In genomic region chrX:47623540-47624027, GRCh38 we compare ENCODE assay signal across 8 cellular contexts. TPM values are rescaled to one million over a fixed set of nuclear protein-coding genes. Genes with fewer than 3 reads are reported as not detected.
DNase-seq lines count a peak whose midpoint lies in the region; ATAC-seq, FAIRE-seq and TF ChIP-seq lines count a peak whose summit lies in the region.

No MANE protein-coding gene starts in this region.

- no TSS peak for BruUV-seq in Calu3 (replicated peaks; lab: Mats Ljungman, UMichigan)

- H3K27me3 ChIP-seq in bronchial epithelial cell (ENCODE audit: control insufficient read depth, insufficient read depth, low read length), result no peaks in the 10 kb centered on the region

- no peak for FAIRE-seq in bronchial epithelial cell (lab: Jason Lieb, UNC)

- H3K27ac Mint-ChIP-seq in Calu3 (ENCODE audit: unreplicated experiment), result no peak overlapping the region

- no peaks in the 10 kb centered on the region for H3K36me3 ChIP-seq in bronchial epithelial cell (ENCODE audit: control insufficient read depth, insufficient read depth, low read length)

- peak overlapping the region; percentile 74 for H3K4me3 Mint-ChIP-seq in Calu3 (ENCODE audit: low read depth, unreplicated experiment)

- H3K36me3 Mint-ChIP-seq in Calu3 (ENCODE audit: insufficient read depth, unreplicated experiment), result peaks cover 15% of the 10 kb centered on the region

- peaks cover 8% of the 10 kb centered on the region for H3K4me1 Mint-ChIP-seq in Calu3 (ENCODE audit: low read depth, unreplicated experiment)

- TF ChIP-seq CTCF in Calu3 (IDR thresholded peaks at IDR 0.05; ENCODE audit: unreplicated experiment) (no peak), bronchial epithelial cell (IDR thresholded peaks at IDR 0.05; ENCODE audit: insufficient read depth, low read length, severe bottlenecking) (no peak)

- H3K9me3 Mint-ChIP-seq in Calu3 (ENCODE audit: low read depth, unreplicated experiment), result no peaks in the 10 kb centered on the region

- peak overlapping the region; percentile 16 for H3K4me3 ChIP-seq in bronchial epithelial cell (ENCODE audit: low read depth, low read length)

- CTCF ChIA-PET in Calu3 (lab: Charles Lee), result interaction anchor here (0.5 kb wide), 1 partner anchor 280 kb away, joined by 3 read pairs; no protein-coding TSS in a partner anchor

- intact Hi-C loops in Calu3 (cut with micrococcal nuclease; ENCODE audit: unreplicated experiment), result loop anchor here (10.0 kb wide), 1 partner anchor 59 kb away; the partner anchor contains the start of gene ARAF

- DNase-seq in Calu3 (peak; percentile 69), NCI-H1105 (lab: John Stamatoyannopoulos, UW) (peak; percentile 69), T-helper 1 cell (peak in 4 of 5 donors; percentile 18 to 30 (median 23)), bronchial epithelial cell (ENCODE audit: low read depth) (peak; percentile 52), iPS-NIHi7 (ENCODE audit: extremely low spot score) (peak; percentile 81)
- DNase-seq in stimulated activated CD4-positive, alpha-beta T cell treated with anti-CD3 and anti-CD28 coated beads, Interleukin-15, amount 100 ng/mL, for 24 hours, result peak; percentile 60

- no peak for ATAC-seq in HG03196 (IDR thresholded peaks at IDR 0.05; ENCODE audit: unreplicated experiment)
- no peak for ATAC-seq in HG02759 (IDR thresholded peaks at IDR 0.05; ENCODE audit: unreplicated experiment)

- peaks cover 40% of the 10 kb centered on the region for H3K27me3 Mint-ChIP-seq in Calu3 (ENCODE audit: unreplicated experiment)

RNA-seq across cellular contexts. Expression of gene SYN1, which starts 3.9 kb away (rescaled TPM):
- total RNA-seq in Calu3 (2022) (0.21 TPM in 1 of 2 replicates, not detected in the other), bronchial epithelial cell (0.26 TPM in 1 of 2 replicates, not detected in the other)

RNA-seq across cellular contexts. Expression of gene CFP, which starts 6.1 kb away (rescaled TPM):
- total RNA-seq in Calu3 (2022), result 1.2 and 1.4 TPM in 2 replicates
- total RNA-seq in bronchial epithelial cell, result under 0.01 and 0.26 TPM in 2 replicates

RNA-seq across cellular contexts. Expression of gene ELK1, which starts 26.8 kb away (rescaled TPM):
- total RNA-seq in Calu3 (2022), result 42.4 and 43.9 TPM in 2 replicates
- total RNA-seq in bronchial epithelial cell, result 8.4 and 9.5 TPM in 2 replicates

RNA-seq across cellular contexts. Expression of gene UXT, which starts 35.4 kb away (rescaled TPM):
- total RNA-seq in Calu3 (2022), result 112 and 116 TPM in 2 replicates
- 109 and 144 TPM in 2 replicates for total RNA-seq in bronchial epithelial cell

RNA-seq across cellular contexts. Expression of gene TIMP1, which starts 41.3 kb away (rescaled TPM):
- 143 and 188 TPM in 2 replicates for total RNA-seq in Calu3 (2022)
- total RNA-seq in bronchial epithelial cell, result 32.0 and 57.1 TPM in 2 replicates

Comparison
In these comparisons a context has a peak if more than half of its experiments do, and no peak if none do; other contexts are left out.
1. DNase-seq: peak in every context shown above with its lines; median percentile 81 in iPS-NIHi7; 69 in Calu3; 69 in NCI-H1105; 60 in stimulated activated CD4-positive, alpha-beta T cell treated with anti-CD3 and anti-CD28 coated beads, Interleukin-15, amount 100 ng/mL, for 24 hours; 52 in bronchial epithelial cell; 23 in T-helper 1 cell.